ENCODE assay signal across 1 cellular context in the genomic region with DNA sequence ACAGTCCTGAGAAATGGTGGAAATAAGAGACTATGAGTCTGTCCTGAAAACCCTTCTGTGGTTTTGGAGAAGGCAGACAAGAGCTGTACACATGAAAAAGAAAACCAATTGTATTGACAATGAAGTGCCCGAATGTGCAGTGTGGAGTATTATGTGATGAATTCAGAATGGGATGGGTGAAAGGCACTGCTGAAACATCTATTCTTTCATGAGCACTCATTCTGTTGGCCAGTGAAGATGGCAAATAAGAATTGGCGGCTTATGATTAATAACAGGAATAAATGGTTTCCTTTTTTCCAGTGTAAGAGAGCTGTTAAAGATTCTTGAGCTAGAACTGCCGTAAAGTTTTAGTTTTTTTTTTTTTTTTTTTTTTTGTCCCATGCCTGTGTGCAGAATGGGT.
TF ChIP-seq lines count a peak whose summit lies in the region.

No MANE protein-coding gene starts in this region.

TF ChIP-seq in GM12878, 131 proteins besides CTCF, POLR2A, EP300 and RAD21:
- TF ChIP-seq KLF5 (IDR thresholded peaks at IDR 0.05; ENCODE audit: partially characterized antibody) (no peak), ZNF24 (IDR thresholded peaks at IDR 0.05) (no peak), ZNF622 (IDR thresholded peaks at IDR 0.05) (no peak), TARDBP (IDR thresholded peaks at IDR 0.05; ENCODE audit: borderline replicate concordance) (no peak), BCL11A (IDR thresholded peaks at IDR 0.05; ENCODE audit: low read depth, low read length) (no peak), KAT2A (conservative IDR thresholded peaks at IDR 0.05; ENCODE audit: control insufficient read depth, low read depth, low read length) (no peak), NBN (IDR thresholded peaks at IDR 0.05) (no peak), BHLHE40 (IDR thresholded peaks at IDR 0.05; ENCODE audit: borderline replicate concordance in 1 of 2, low read depth in 2 of 2, low read length in 1 of 2) (no peak), ESRRA (IDR thresholded peaks at IDR 0.05; ENCODE audit: low read length) (no peak), FOXM1 (IDR thresholded peaks at IDR 0.05; ENCODE audit: low read depth, low read length) (no peak), GATAD2B (conservative IDR thresholded peaks at IDR 0.05; ENCODE audit: low read depth) (no peak), WRNIP1 (IDR thresholded peaks at IDR 0.05; ENCODE audit: borderline replicate concordance, low read depth, low read length) (no peak), TBL1XR1 (IDR thresholded peaks at IDR 0.05; ENCODE audit: low read depth, low read length) (no peak), TCF3 (IDR thresholded peaks at IDR 0.05; ENCODE audit: borderline replicate concordance, insufficient read depth, low read depth, low read length) (no peak), DPF2 (IDR thresholded peaks at IDR 0.05) (no peak)
- TF ChIP-seq, protein P1, sequence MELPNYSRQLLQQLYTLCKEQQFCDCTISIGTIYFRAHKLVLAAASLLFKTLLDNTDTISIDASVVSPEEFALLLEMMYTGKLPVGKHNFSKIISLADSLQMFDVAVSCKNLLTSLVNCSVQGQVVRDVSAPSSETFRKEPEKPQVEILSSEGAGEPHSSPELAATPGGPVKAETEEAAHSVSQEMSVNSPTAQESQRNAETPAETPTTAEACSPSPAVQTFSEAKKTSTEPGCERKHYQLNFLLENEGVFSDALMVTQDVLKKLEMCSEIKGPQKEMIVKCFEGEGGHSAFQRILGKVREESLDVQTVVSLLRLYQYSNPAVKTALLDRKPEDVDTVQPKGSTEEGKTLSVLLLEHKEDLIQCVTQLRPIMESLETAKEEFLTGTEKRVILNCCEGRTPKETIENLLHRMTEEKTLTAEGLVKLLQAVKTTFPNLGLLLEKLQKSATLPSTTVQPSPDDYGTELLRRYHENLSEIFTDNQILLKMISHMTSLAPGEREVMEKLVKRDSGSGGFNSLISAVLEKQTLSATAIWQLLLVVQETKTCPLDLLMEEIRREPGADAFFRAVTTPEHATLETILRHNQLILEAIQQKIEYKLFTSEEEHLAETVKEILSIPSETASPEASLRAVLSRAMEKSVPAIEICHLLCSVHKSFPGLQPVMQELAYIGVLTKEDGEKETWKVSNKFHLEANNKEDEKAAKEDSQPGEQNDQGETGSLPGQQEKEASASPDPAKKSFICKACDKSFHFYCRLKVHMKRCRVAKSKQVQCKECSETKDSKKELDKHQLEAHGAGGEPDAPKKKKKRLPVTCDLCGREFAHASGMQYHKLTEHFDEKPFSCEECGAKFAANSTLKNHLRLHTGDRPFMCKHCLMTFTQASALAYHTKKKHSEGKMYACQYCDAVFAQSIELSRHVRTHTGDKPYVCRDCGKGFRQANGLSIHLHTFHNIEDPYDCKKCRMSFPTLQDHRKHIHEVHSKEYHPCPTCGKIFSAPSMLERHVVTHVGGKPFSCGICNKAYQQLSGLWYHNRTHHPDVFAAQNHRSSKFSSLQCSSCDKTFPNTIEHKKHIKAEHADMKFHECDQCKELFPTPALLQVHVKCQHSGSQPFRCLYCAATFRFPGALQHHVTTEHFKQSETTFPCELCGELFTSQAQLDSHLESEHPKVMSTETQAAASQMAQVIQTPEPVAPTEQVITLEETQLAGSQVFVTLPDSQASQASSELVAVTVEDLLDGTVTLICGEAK (IDR thresholded peaks at IDR 0.05; ENCODE audit: borderline replicate concordance) = no peak
- TF ChIP-seq, protein P2, sequence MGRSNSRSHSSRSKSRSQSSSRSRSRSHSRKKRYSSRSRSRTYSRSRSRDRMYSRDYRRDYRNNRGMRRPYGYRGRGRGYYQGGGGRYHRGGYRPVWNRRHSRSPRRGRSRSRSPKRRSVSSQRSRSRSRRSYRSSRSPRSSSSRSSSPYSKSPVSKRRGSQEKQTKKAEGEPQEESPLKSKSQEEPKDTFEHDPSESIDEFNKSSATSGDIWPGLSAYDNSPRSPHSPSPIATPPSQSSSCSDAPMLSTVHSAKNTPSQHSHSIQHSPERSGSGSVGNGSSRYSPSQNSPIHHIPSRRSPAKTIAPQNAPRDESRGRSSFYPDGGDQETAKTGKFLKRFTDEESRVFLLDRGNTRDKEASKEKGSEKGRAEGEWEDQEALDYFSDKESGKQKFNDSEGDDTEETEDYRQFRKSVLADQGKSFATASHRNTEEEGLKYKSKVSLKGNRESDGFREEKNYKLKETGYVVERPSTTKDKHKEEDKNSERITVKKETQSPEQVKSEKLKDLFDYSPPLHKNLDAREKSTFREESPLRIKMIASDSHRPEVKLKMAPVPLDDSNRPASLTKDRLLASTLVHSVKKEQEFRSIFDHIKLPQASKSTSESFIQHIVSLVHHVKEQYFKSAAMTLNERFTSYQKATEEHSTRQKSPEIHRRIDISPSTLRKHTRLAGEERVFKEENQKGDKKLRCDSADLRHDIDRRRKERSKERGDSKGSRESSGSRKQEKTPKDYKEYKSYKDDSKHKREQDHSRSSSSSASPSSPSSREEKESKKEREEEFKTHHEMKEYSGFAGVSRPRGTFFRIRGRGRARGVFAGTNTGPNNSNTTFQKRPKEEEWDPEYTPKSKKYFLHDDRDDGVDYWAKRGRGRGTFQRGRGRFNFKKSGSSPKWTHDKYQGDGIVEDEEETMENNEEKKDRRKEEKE (IDR thresholded peaks at IDR 0.05) = no peak
- TF ChIP-seq, protein P3, sequence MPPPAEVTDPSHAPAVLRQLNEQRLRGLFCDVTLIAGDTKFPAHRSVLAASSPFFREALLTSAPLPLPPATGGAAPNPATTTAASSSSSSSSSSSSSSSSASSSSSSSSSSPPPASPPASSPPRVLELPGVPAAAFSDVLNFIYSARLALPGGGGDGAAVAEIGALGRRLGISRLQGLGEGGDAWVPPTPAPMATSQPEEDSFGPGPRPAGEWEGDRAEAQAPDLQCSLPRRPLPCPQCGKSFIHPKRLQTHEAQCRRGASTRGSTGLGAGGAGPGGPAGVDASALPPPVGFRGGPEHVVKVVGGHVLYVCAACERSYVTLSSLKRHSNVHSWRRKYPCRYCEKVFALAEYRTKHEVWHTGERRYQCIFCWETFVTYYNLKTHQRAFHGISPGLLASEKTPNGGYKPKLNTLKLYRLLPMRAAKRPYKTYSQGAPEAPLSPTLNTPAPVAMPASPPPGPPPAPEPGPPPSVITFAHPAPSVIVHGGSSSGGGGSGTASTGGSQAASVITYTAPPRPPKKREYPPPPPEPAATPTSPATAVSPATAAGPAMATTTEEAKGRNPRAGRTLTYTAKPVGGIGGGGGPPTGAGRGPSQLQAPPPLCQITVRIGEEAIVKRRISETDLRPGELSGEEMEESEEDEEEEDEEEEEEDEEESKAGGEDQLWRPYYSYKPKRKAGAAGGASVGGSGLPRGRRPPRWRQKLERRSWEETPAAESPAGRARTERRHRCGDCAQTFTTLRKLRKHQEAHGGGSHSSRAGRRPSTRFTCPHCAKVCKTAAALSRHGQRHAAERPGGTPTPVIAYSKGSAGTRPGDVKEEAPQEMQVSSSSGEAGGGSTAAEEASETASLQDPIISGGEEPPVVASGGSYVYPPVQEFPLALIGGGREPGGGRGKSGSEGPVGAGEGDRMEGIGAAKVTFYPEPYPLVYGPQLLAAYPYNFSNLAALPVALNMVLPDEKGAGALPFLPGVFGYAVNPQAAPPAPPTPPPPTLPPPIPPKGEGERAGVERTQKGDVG (CRISPR knock-in tag; IDR thresholded peaks at IDR 0.05) = no peak
- TF ChIP-seq, protein P4, sequence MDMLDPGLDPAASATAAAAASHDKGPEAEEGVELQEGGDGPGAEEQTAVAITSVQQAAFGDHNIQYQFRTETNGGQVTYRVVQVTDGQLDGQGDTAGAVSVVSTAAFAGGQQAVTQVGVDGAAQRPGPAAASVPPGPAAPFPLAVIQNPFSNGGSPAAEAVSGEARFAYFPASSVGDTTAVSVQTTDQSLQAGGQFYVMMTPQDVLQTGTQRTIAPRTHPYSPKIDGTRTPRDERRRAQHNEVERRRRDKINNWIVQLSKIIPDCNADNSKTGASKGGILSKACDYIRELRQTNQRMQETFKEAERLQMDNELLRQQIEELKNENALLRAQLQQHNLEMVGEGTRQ (IDR thresholded peaks at IDR 0.05; ENCODE audit: borderline replicate concordance, low read depth, low read length) = no peak
